In genomic region chr22:40666151-40666848, GRCh38 we compare ENCODE assay signal across 14 cellular contexts. TPM values are rescaled to one million over a fixed set of nuclear protein-coding genes. Genes with fewer than 3 reads are reported as not detected.
DNase-seq lines count a peak whose midpoint lies in the region; ATAC-seq and TF ChIP-seq lines count a peak whose summit lies in the region.
"Had no signal": no experiment of that assay in that cellular context is flagged by ENCODE, and none has a peak within 500 bp of the region (broad histone marks: within the 10 kb centered on the region; RNA-seq: fewer than 3 reads in every experiment).

No MANE protein-coding gene starts in this region.

- no peak overlapping the region for H2AFZ ChIP-seq in PC-3 (ENCODE audit: low read length)
- H2AFZ ChIP-seq: PC-9 had no signal

- H3K27ac ChIP-seq in vagina: peak overlapping the region; percentile 58
- no peak overlapping the region for H3K27ac ChIP-seq in PC-3 (ENCODE audit: low read length)
- H3K27ac ChIP-seq: PC-9 had no signal

- no TSS peak for BruUV-seq in PC-3 (replicated peaks; lab: Mats Ljungman, UMichigan)

- no peak for TF ChIP-seq POLR2A in vagina (IDR thresholded peaks at IDR 0.05)

- intact Hi-C loops in Right ventricle myocardium inferior (cut with DNase I): no loop called here
- intact Hi-C loops in cardiac septum (cut with DNase I): loop anchor here (5.0 kb wide), 1 partner anchor 46 kb away; no protein-coding TSS in a partner anchor
- intact Hi-C loops in vagina (cut with DNase I): no loop called here
- intact Hi-C loops in PC-3 (cut with micrococcal nuclease): no loop called here

- no peaks in the 10 kb centered on the region for H3F3A ChIP-seq in PC-3 (ENCODE audit: low read length, unreplicated experiment)

- peaks cover 53% of the 10 kb centered on the region for H3K4me1 Mint-ChIP-seq in nephron progenitor cell
- H3K4me1 Mint-ChIP-seq: endodermal cell had no signal

- H3K9me3 ChIP-seq in vagina (no peaks in the 10 kb centered on the region), PC-3 (ENCODE audit: low read length) (no peaks in the 10 kb centered on the region)

- in situ Hi-C loops in KBM-7 (cut with MboI; ENCODE audit: low pct_unique_long_range_greater_than_20kb, low sequenced_read_pairs): no loop called here

- ATAC-seq in Right ventricle myocardium inferior (peak; percentile 86), PC-3 (no peak; the same call in 1 of the 2 replicates)
- ATAC-seq: naive thymus-derived CD4-positive, alpha-beta T cell had no signal

- H3K9me2 ChIP-seq in PC-3 (replicated peaks; ENCODE audit: low read length): no peaks in the 10 kb centered on the region

- no peaks in the 10 kb centered on the region for H3K27me3 ChIP-seq in vagina
- no peaks in the 10 kb centered on the region for H3K27me3 ChIP-seq in PC-3 (ENCODE audit: low read length)

- H3K4me1 ChIP-seq in vagina (peaks cover 32% of the 10 kb centered on the region), PC-3 (ENCODE audit: insufficient read depth, low read length) (no peaks in the 10 kb centered on the region)

- H3K9me3 Mint-ChIP-seq in nephron progenitor cell: peaks cover 20% of the 10 kb centered on the region
- H3K9me3 Mint-ChIP-seq: endodermal cell had no signal

- CTCF ChIA-PET in PC-3 (lab: Charles Lee): no interaction called here

- peak overlapping the region; percentile 76 for H3K27ac Mint-ChIP-seq in nephron progenitor cell
- H3K27ac Mint-ChIP-seq: B cell, endodermal cell had no signal

- DNase-seq in Right ventricle myocardium inferior (ENCODE audit: missing footprints) (no peak), cardiac septum (ENCODE audit: low spot score) (no peak), fibroblast of gingiva (ENCODE audit: low read depth) (peak; percentile 40), nephron progenitor cell (no peak), vagina (ENCODE audit: extremely low spot score in 2 of 2) (no peak), KBM-7 (no peak), kidney tubule cell (ENCODE audit: low spot score) (no peak), PC-3 (no peak)
- DNase-seq: endodermal cell; naive thymus-derived CD4-positive, alpha-beta T cell; PC-9; stimulated activated CD4-positive, alpha-beta T cell treated with anti-CD3 and anti-CD28 coated beads, Interleukin-2, amount 100 ng/mL, for 24 hours; stimulated activated naive CD4-positive, alpha-beta T cell treated with Interleukin-2 at 50 U/mL for 16 hours had no signal

- H3K36me3 ChIP-seq in vagina (no peaks in the 10 kb centered on the region), PC-3 (ENCODE audit: low read depth, low read length) (no peaks in the 10 kb centered on the region)

- no peak overlapping the region for H3K4me3 ChIP-seq in vagina
- no peak overlapping the region for H3K4me3 ChIP-seq in PC-3 (ENCODE audit: low read length)
- H3K4me3 ChIP-seq: PC-9 had no signal

- TF ChIP-seq CTCF in nephron progenitor cell (IDR thresholded peaks at IDR 0.05) (no peak), vagina (IDR thresholded peaks at IDR 0.05) (no peak), PC-3 (conservative IDR thresholded peaks at IDR 0.05; ENCODE audit: low read depth, low read length) (no peak)

- POLR2A ChIA-PET in PC-3 (lab: Charles Lee; ENCODE audit: unreplicated experiment): interaction anchor here (0.6 kb wide), 1 partner anchor 285 kb away, joined by 4 read pairs; no protein-coding TSS in a partner anchor

- no peak overlapping the region for H3K9ac ChIP-seq in PC-3 (ENCODE audit: low read length)

- no peaks in the 10 kb centered on the region for H3K36me3 Mint-ChIP-seq in nephron progenitor cell (ENCODE audit: low read depth)

- H4K20me1 ChIP-seq in PC-3 (ENCODE audit: low read length): no peaks in the 10 kb centered on the region

- no peak overlapping the region for H3K4me3 Mint-ChIP-seq in nephron progenitor cell
- H3K4me3 Mint-ChIP-seq: B cell; endodermal cell; naive thymus-derived CD4-positive, alpha-beta T cell had no signal

- no peaks in the 10 kb centered on the region for H3K79me2 ChIP-seq in PC-3 (ENCODE audit: low read length)

- no peak overlapping the region for H3K4me2 ChIP-seq in PC-3 (ENCODE audit: low read length)
- H3K4me2 ChIP-seq: PC-9 had no signal

- peaks cover under 1% of the 10 kb centered on the region for H3K27me3 Mint-ChIP-seq in nephron progenitor cell (ENCODE audit: low read depth, poor library complexity)
- H3K27me3 Mint-ChIP-seq: B cell; naive thymus-derived CD4-positive, alpha-beta T cell had no signal

RNA-seq across cellular contexts. Expression of gene MCHR1, which starts 13.0 kb away (rescaled TPM):
- total RNA-seq in Right ventricle myocardium inferior (1.2 TPM), cardiac septum (0.43 TPM), vagina (not detected), PC-3 (2014; rRNA removed) (not detected in 2 replicates)
- total RNA-seq: B cell; naive thymus-derived CD4-positive, alpha-beta T cell had no signal

RNA-seq across cellular contexts. Expression of gene MRTFA, which starts 29.8 kb away (rescaled TPM):
- total RNA-seq in Right ventricle myocardium inferior (26.7 TPM), cardiac septum (24.3 TPM), vagina (99.4 TPM), PC-3 (2014; rRNA removed) (28.0 and 32.6 TPM in 2 replicates)
